1 cellular context compared by ENCODE assay signal in the genomic region with DNA sequence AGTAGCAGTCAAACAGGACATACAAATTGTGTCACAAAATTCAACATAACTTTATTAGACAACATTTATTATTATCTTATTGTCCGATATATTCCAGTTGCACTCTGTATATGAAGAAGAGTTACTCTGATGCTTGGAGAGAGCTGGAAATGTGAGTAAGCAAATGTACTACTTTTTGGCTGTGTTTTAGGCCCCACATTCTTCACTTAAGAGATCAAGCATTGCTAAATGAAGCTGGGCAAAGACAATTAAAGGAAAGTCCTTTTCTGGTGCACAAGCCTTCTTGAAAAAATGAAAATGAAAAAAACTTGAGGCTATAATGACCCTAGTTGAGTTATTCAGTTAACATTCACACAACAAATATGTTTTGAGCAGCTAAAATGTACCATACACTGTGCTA.
TF ChIP-seq lines count a peak whose summit lies in the region.

No MANE protein-coding gene starts in this region.

TF ChIP-seq in HCT116, 20 proteins besides CTCF, POLR2A, EP300 and RAD21 (continued from another document):
- TF ChIP-seq, protein P1, sequence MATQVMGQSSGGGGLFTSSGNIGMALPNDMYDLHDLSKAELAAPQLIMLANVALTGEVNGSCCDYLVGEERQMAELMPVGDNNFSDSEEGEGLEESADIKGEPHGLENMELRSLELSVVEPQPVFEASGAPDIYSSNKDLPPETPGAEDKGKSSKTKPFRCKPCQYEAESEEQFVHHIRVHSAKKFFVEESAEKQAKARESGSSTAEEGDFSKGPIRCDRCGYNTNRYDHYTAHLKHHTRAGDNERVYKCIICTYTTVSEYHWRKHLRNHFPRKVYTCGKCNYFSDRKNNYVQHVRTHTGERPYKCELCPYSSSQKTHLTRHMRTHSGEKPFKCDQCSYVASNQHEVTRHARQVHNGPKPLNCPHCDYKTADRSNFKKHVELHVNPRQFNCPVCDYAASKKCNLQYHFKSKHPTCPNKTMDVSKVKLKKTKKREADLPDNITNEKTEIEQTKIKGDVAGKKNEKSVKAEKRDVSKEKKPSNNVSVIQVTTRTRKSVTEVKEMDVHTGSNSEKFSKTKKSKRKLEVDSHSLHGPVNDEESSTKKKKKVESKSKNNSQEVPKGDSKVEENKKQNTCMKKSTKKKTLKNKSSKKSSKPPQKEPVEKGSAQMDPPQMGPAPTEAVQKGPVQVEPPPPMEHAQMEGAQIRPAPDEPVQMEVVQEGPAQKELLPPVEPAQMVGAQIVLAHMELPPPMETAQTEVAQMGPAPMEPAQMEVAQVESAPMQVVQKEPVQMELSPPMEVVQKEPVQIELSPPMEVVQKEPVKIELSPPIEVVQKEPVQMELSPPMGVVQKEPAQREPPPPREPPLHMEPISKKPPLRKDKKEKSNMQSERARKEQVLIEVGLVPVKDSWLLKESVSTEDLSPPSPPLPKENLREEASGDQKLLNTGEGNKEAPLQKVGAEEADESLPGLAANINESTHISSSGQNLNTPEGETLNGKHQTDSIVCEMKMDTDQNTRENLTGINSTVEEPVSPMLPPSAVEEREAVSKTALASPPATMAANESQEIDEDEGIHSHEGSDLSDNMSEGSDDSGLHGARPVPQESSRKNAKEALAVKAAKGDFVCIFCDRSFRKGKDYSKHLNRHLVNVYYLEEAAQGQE (IDR thresholded peaks at IDR 0.05; ENCODE audit: low read depth): no peak
- TF ChIP-seq EZH2 (IDR thresholded peaks at IDR 0.05): no peak
